In the genomic region with DNA sequence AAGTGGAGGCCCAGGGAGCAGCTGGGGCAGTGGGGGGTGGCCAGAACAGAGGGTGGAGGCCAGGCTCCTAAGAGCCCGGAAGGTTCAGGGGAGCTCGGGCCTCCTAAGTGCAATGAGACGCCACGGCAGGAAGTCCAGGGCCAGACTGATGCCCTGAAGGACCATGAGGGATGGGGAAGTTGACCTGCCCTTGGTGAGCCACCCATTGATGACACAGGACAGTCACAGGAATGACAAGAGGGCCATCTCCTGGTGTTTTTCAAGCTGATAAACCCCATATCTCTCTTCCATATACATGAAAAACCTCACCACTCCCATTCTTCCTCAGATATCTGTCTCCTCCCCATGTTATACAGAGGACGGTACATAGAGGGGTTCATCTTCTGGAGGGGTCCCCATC, we compare ENCODE assay signal across 2 cellular contexts.
TF ChIP-seq lines count a peak whose summit lies in the region.

No MANE protein-coding gene starts in this region.

TF ChIP-seq in SK-N-SH, 30 proteins besides CTCF, POLR2A, EP300 and RAD21 (continued from another document):
- TF ChIP-seq TCF12 (IDR thresholded peaks at IDR 0.05), result no peak

TF ChIP-seq in SK-N-SH treated with all-trans-retinoic acid at 6 μM for 48 hours, 23 proteins besides CTCF, POLR2A, EP300 and RAD21 (continued from another document):
- TF ChIP-seq, protein P1, sequence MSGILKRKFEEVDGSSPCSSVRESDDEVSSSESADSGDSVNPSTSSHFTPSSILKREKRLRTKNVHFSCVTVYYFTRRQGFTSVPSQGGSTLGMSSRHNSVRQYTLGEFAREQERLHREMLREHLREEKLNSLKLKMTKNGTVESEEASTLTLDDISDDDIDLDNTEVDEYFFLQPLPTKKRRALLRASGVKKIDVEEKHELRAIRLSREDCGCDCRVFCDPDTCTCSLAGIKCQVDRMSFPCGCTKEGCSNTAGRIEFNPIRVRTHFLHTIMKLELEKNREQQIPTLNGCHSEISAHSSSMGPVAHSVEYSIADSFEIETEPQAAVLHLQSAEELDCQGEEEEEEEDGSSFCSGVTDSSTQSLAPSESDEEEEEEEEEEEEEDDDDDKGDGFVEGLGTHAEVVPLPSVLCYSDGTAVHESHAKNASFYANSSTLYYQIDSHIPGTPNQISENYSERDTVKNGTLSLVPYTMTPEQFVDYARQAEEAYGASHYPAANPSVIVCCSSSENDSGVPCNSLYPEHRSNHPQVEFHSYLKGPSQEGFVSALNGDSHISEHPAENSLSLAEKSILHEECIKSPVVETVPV (CRISPR knock-in tag; IDR thresholded peaks at IDR 0.05), result no peak
TF ChIP-seq in SK-N-SH treated with all-trans-retinoic acid at 6 μM for 48 hours: peak in this region for 0.
